20 cellular contexts compared by ENCODE assay signal in the genomic region with DNA sequence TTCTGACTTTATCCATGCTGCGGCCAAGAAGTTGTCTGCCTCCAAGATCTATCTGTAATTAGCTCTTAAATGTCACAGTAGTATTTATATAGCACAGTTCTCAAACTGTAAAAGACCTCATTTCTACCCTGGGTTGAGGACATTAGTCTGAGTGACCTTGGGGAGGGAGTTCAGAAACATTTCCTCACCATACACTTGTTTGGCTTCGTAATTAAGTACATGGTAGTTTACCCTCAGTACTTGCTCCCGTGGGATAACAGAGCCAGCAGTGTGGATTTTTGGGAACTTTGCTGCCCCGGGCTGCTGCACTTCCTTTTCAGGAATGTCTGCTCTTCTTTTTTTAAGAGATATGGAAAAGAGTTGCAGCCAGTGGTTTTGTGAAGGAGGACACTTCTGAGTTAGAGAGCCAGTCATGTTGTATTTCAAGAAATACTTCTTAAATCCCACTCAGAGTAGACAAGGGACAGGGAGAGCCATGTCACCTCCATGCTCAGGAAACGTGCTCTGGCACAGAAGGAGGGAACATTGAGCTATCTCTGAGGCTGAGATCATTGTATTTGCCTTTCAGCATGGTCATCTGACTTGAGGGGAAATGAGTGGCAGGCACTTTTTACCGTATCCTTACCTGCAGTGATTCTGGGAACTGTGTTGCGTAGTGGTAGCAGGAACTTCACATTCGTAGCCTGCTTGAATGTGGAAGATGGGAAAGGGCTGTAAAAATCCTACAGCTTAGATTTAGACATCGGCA. TPM values are rescaled to one million over a fixed set of nuclear protein-coding genes. Genes with fewer than 3 reads are reported as not detected.
A peak's percentile ranks its signal among the peaks of the same experiment; 100 is the strongest.
DNase-seq lines count a peak whose midpoint lies in the region; ATAC-seq and TF ChIP-seq lines count a peak whose summit lies in the region.
"Had no signal": no experiment of that assay in that cellular context is flagged by ENCODE, and none has a peak within 500 bp of the region (broad histone marks: within the 10 kb centered on the region; RNA-seq: fewer than 3 reads in every experiment).

No MANE protein-coding gene starts in this region.

- H3K27ac ChIP-seq in heart right ventricle, result peak overlapping the region; percentile 56 to 83 (median 74)
- peak overlapping the region; percentile 23 for H3K27ac ChIP-seq in mesodermal cell (ENCODE audit: low read depth, low read length, severe bottlenecking)
- no peak overlapping the region for H3K27ac ChIP-seq in upper lobe of right lung
- no peak overlapping the region for H3K27ac ChIP-seq in ascending aorta
- H3K27ac ChIP-seq: 22Rv1; BLaER1 treated with 17β-estradiol and CSF1 and Interleukin-3, amounts not matched to agents 10 nM and 100 nM; parathyroid adenoma; SJSA1; suprapubic skin had no signal

- intact Hi-C loops in heart right ventricle (cut with DNase I) (loop anchor here in 1 of 10 donors (5.0 kb wide), 1 partner anchor 45 kb away; no protein-coding TSS in a partner anchor), upper lobe of right lung (cut with DNase I) (no loop called here), ascending aorta (cut with DNase I) (loop anchor here (10.0 kb wide), 1 partner anchor 338 kb away; no protein-coding TSS in a partner anchor)

- H3K4me3 ChIP-seq in heart right ventricle, result no peak overlapping the region
- no peak overlapping the region for H3K4me3 ChIP-seq in mesodermal cell (ENCODE audit: extremely low read depth, insufficient read depth, low read length, poor library complexity, severe bottlenecking)
- H3K4me3 ChIP-seq in upper lobe of right lung, result no peak overlapping the region
- no peak overlapping the region for H3K4me3 ChIP-seq in ascending aorta
- H3K4me3 ChIP-seq: BLaER1 treated with 17β-estradiol and CSF1 and Interleukin-3, amounts not matched to agents 10 nM and 100 nM; SJSA1; suprapubic skin had no signal

- H3K27me3 ChIP-seq in heart right ventricle (no peaks in the 10 kb centered on the region), upper lobe of right lung (no peaks in the 10 kb centered on the region), ascending aorta (no peaks in the 10 kb centered on the region)
- H3K27me3 ChIP-seq: BLaER1 treated with 17β-estradiol and CSF1 and Interleukin-3, amounts not matched to agents 10 nM and 100 nM; SJSA1; suprapubic skin had no signal

- TF ChIP-seq CTCF in heart right ventricle (IDR thresholded peaks at IDR 0.05) (no peak), upper lobe of right lung (IDR thresholded peaks at IDR 0.05) (no peak), ascending aorta (IDR thresholded peaks at IDR 0.05) (no peak)

- H3K9me3 ChIP-seq in heart right ventricle, result no peaks in the 10 kb centered on the region
- no peaks in the 10 kb centered on the region for H3K9me3 ChIP-seq in mesodermal cell (ENCODE audit: control insufficient read depth, low read length)
- no peaks in the 10 kb centered on the region for H3K9me3 ChIP-seq in upper lobe of right lung
- no peaks in the 10 kb centered on the region for H3K9me3 ChIP-seq in ascending aorta
- H3K9me3 ChIP-seq: SJSA1, suprapubic skin had no signal

- DNase-seq in DMS 273 (lab: John Stamatoyannopoulos, UW; ENCODE audit: unreplicated experiment), result peak; percentile 47
- no peak for DNase-seq in DMS 273 treated with DMSO at 0.1 percent for 48 hours (lab: John Stamatoyannopoulos, UW)
- peak in 1 of 2 donors; percentile 18 for DNase-seq in heart right ventricle
- no peak for DNase-seq in upper lobe of right lung
- DNase-seq in NCI-H1417 (lab: John Stamatoyannopoulos, UW), result no peak
- no peak for DNase-seq in midbrain (lab: John Stamatoyannopoulos, UW)
- no peak for DNase-seq in ascending aorta (ENCODE audit: low spot score in 2 of 2)
- DNase-seq: activated CD4-positive, alpha-beta T cell treated with anti-CD3 and anti-CD28 coated beads for 36 hours; activated gamma-delta T cell; amniotic stem cell; NCI-H1048; NCI-H2107; PC-3; small intestine had no signal

- H3K36me3 ChIP-seq in heart right ventricle (peaks cover 0 to 100% (median 38%) of the 10 kb centered on the region in 9 donors), mesodermal cell (ENCODE audit: control insufficient read depth, insufficient read depth, low read length) (peaks cover 97% of the 10 kb centered on the region), upper lobe of right lung (peaks cover 92% of the 10 kb centered on the region), ascending aorta (peaks cover 42 to 56% of the 10 kb centered on the region in 2 donors)

- WGBS in heart right ventricle, 2 donors, result 39 to 48% methylated on average over 9 of the region's 9 CpGs
- 98% methylated on average over 6 to 8 of the region's 9 CpGs for WGBS in mesodermal cell (ENCODE audit: insufficient coverage in 2 of 2), 2 experiments

- H3K4me1 ChIP-seq in heart right ventricle, result peaks cover 0 to 29% (median 23%) of the 10 kb centered on the region in 9 donors
- H3K4me1 ChIP-seq in mesodermal cell (ENCODE audit: control insufficient read depth, insufficient read depth, low read length, poor library complexity, severe bottlenecking), result peaks cover 6% of the 10 kb centered on the region
- no peaks in the 10 kb centered on the region for H3K4me1 ChIP-seq in upper lobe of right lung
- H3K4me1 ChIP-seq in ascending aorta, result peaks cover 0 to 6% of the 10 kb centered on the region in 2 donors
- H3K4me1 ChIP-seq: parathyroid adenoma, SJSA1, suprapubic skin had no signal

- ATAC-seq in heart right ventricle (peak; percentile 50 to 93 (median 84)), upper lobe of right lung (peak; percentile 58)
- ATAC-seq: activated CD4-positive, alpha-beta T cell treated with anti-CD3 and anti-CD28 coated beads for 36 hours; PC-3 had no signal

RNA-seq across cellular contexts. Expression of a gene that starts 33.6 kb away (rescaled TPM):
- 10 to 100 TPM; 40.6 to 78.1 (median 48.8) TPM for total RNA-seq in heart right ventricle
- 10 to 100 TPM; 10.4 to 14.5 TPM for polyA plus RNA-seq in heart right ventricle
- polyA plus RNA-seq in mesodermal cell (2013, experiment 1 of 2), result 26.1 TPM
- polyA plus RNA-seq in mesodermal cell (2013, experiment 2 of 2), result 22.9 TPM
- 33.1 TPM for total RNA-seq in upper lobe of right lung
- 16.4 TPM for total RNA-seq in ascending aorta

RNA-seq across cellular contexts. Expression of a gene that starts 33.9 kb away (rescaled TPM):
- total RNA-seq in heart right ventricle (10 to 100 TPM in 8 of 10 donors, 1 to 10 TPM in 2; 9.1 to 14.8 (median 11.3) TPM), upper lobe of right lung (16.3 TPM), ascending aorta (18.0 TPM)
- polyA plus RNA-seq in heart right ventricle, result 10 to 100 TPM in 1 of 2 donors, 1 to 10 TPM in 1; 8.3 to 10.4 TPM
- polyA plus RNA-seq in mesodermal cell (2013, experiment 1 of 2), result 26.1 TPM
- polyA plus RNA-seq in mesodermal cell (2013, experiment 2 of 2), result 25.1 TPM

Comparison
In these comparisons a context has a peak if more than half of its experiments do, and no peak if none do; other contexts are left out.
1. H3K27ac ChIP-seq: peak in heart right ventricle (10 of 10) and mesodermal cell (single experiment); none in upper lobe of right lung (single experiment) and ascending aorta (0 of 2).